13 cellular contexts compared by ENCODE assay signal in the genomic region with DNA sequence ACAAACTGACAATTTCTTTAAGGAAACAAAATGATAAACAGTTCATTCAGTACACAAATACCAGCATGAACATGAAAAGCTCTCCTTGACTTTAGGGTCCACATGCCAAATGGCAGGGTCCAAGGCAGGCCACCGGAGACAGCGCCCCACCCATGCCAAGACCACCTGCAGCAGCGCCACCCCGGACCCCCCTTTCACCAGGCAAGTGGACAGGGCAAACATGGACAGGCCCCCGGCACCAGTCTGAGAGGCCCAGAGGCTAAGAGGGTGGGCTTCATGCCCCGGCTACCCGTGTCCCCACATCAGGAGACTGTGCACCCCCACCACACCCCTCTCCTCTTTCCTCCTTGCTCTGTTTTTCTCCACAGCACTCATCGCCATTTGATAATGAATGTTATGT. TPM values are rescaled to one million over a fixed set of nuclear protein-coding genes. Genes with fewer than 3 reads are reported as not detected.
DNase-seq lines count a peak whose midpoint lies in the region; ATAC-seq, FAIRE-seq and TF ChIP-seq lines count a peak whose summit lies in the region.
"Had no signal": no experiment of that assay in that cellular context is flagged by ENCODE, and none has a peak within 500 bp of the region (broad histone marks: within the 10 kb centered on the region; RNA-seq: fewer than 3 reads in every experiment).

No MANE protein-coding gene starts in this region.

- H3K4me1 ChIP-seq in GM23338 (ENCODE audit: insufficient read depth) (peaks cover 44% of the 10 kb centered on the region), H1 (replicated peaks in 1 of 4; ENCODE audit: control insufficient read depth in 3 of 4, insufficient read depth in 4 of 4, low read length in 3 of 4) (peaks cover 10 to 30% (median 22%) of the 10 kb centered on the region in 4 experiments), spleen (peaks cover 19 to 48% (median 36%) of the 10 kb centered on the region in 6 donors)

- no peak overlapping the region for H4K8ac ChIP-seq in H1 (ENCODE audit: extremely low read depth, insufficient read depth, low read length)

- no peak overlapping the region for H2BK5ac ChIP-seq in H1 (ENCODE audit: low read depth, low read length)

- WGBS in H1 (ENCODE audit: extremely low coverage in 1 of 2, insufficient coverage in 1 of 2, insufficient read length in 1 of 2, insufficient replicate concordance in 2 of 2, low coverage in 1 of 2, low lambda C conversion rate in 2 of 2, missing lambda C conversion rate in 1 of 2), 2 experiments, result 92% methylated on average over 8 of the region's 8 CpGs; no CpG with 5 or more reads in 1 of the 2 experiments
- WGBS in spleen, 5 donors, result 87 to 95% (median 94%) methylated on average over 8 of the region's 8 CpGs

- H3K9me3 Mint-ChIP-seq in GM23338 (no peaks in the 10 kb centered on the region), nephron progenitor cell (no peaks in the 10 kb centered on the region)

- H3K18ac ChIP-seq in H1 (ENCODE audit: extremely low read depth, low read length), result no peak overlapping the region

- DNase-seq in GM23338 (ENCODE audit: low spot score) (no peak), H1 (ENCODE audit: low read depth in 1 of 2, low spot score in 2 of 2) (no peak), nephron progenitor cell (no peak), spleen (peak; percentile 59), epidermal melanocyte (ENCODE audit: insufficient read length, low spot score) (no peak), A172 (ENCODE audit: low spot score) (no peak)
- DNase-seq in stimulated activated naive CD4-positive, alpha-beta T cell (lab: John Stamatoyannopoulos, UW), result no peak
- DNase-seq: DMS53, IMR-90 had no signal

- CTCF ChIA-PET in H1 (lab: Charles Lee; ENCODE audit: partially characterized antibody), result interaction anchor here (1.2 to 9.2 kb wide), 6 partner anchors 6 to 84 kb away, joined by 4 to 48 read pairs (median 7); partner anchors contain the start of gene ASGR2

- no peak for TF ChIP-seq RAD21 in H1 (IDR thresholded peaks at IDR 0.05 in 1 of 2, conservative IDR thresholded peaks at IDR 0.05 in 1 of 2; ENCODE audit: low read depth in 2 of 2, low read length in 2 of 2)

- H3K36me3 ChIP-seq in GM23338 (ENCODE audit: insufficient read depth), result no peaks in the 10 kb centered on the region
- no peaks in the 10 kb centered on the region for H3K36me3 ChIP-seq in H1 (ENCODE audit: control insufficient read depth in 2 of 4, insufficient read depth in 4 of 4, low read length in 3 of 4)
- no peaks in the 10 kb centered on the region for H3K36me3 ChIP-seq in spleen

- peaks cover 52% of the 10 kb centered on the region for H3K4me1 Mint-ChIP-seq in GM23338
- peaks cover 51% of the 10 kb centered on the region for H3K4me1 Mint-ChIP-seq in nephron progenitor cell

- H3K27me3 Mint-ChIP-seq in GM23338 (ENCODE audit: insufficient read depth, low read depth, poor library complexity), result peaks cover 21% of the 10 kb centered on the region
- peaks cover 6% of the 10 kb centered on the region for H3K27me3 Mint-ChIP-seq in nephron progenitor cell (ENCODE audit: low read depth, poor library complexity)

- H3K4me3 ChIP-seq in GM23338 (no peak overlapping the region), H1 (ENCODE audit: extremely low read depth in 1 of 4, insufficient read depth in 2 of 4, low read depth in 3 of 4, low read length in 4 of 4) (no peak overlapping the region), spleen (no peak overlapping the region)

- H3K14ac ChIP-seq in H1 (ENCODE audit: insufficient read length), result no peak overlapping the region

- ATAC-seq in GM23338, result no peak

- no peak for TF ChIP-seq CTCF in GM23338 (conservative IDR thresholded peaks at IDR 0.05; ENCODE audit: low read depth in 2 of 2)
- no peak for TF ChIP-seq CTCF in H1 (IDR thresholded peaks at IDR 0.05; ENCODE audit: control extremely low read depth in 1 of 3, insufficient read depth in 1 of 3, low read depth in 1 of 3, low read length in 3 of 3)
- TF ChIP-seq CTCF in nephron progenitor cell (IDR thresholded peaks at IDR 0.05), result no peak
- TF ChIP-seq CTCF in spleen (IDR thresholded peaks at IDR 0.05 in 8 of 11, conservative IDR thresholded peaks at IDR 0.05 in 3 of 11), result no peak

- H3K9me2 ChIP-seq in GM23338 (ENCODE audit: insufficient read depth), result no peaks in the 10 kb centered on the region

- H3K23me2 ChIP-seq in H1 (ENCODE audit: low read depth, low read length), result no peaks in the 10 kb centered on the region

- no peak for FAIRE-seq in H1 (lab: Jason Lieb, UNC)

- H3K4me2 ChIP-seq in GM23338 (peak overlapping the region; percentile 69; the same call in 1 of the 2 replicates), H1 (ENCODE audit: insufficient read depth in 1 of 2, low read depth in 2 of 2, low read length in 2 of 2) (peak overlapping the region in 1 of 2 experiments; percentile 18; a peak in 1 of 4 replicates)

- H3K23ac ChIP-seq in H1 (ENCODE audit: insufficient read length), result no peak overlapping the region

- peak overlapping the region; percentile 72 for H3K27ac Mint-ChIP-seq in GM23338
- H3K27ac Mint-ChIP-seq in nephron progenitor cell, result peak overlapping the region; percentile 41

- intact Hi-C loops in spleen (cut with DNase I; ENCODE audit: low total_unique reads), result no loop called here

- H2BK120ac ChIP-seq in H1 (replicated peaks; ENCODE audit: low read depth, low read length), result no peak overlapping the region

- TF ChIP-seq EP300 in H1 (IDR thresholded peaks at IDR 0.05; ENCODE audit: borderline replicate concordance in 1 of 2, low read depth in 2 of 2, low read length in 2 of 2), result no peak

- H2BK15ac ChIP-seq in H1 (ENCODE audit: low read length), result peak overlapping the region; percentile 83; the same call in 1 of the 2 replicates

- H3K27ac ChIP-seq in GM23338 (ENCODE audit: low read depth) (no peak overlapping the region), H1 (ENCODE audit: low read depth, low read length) (no peak overlapping the region), spleen (no peak overlapping the region)

- no peaks in the 10 kb centered on the region for H3K79me2 ChIP-seq in GM23338 (replicated peaks; ENCODE audit: insufficient read depth)
- no peaks in the 10 kb centered on the region for H3K79me2 ChIP-seq in H1 (ENCODE audit: control insufficient read depth in 1 of 2, insufficient read depth in 2 of 2, low read length in 2 of 2)

- H4K91ac ChIP-seq in H1 (replicated peaks; ENCODE audit: insufficient read length, low read length), result no peak overlapping the region

- H2AK5ac ChIP-seq in H1 (ENCODE audit: low read depth, low read length), result no peak overlapping the region

- H3K9me3 ChIP-seq in H1 (ENCODE audit: insufficient read depth in 2 of 2, low read depth in 1 of 2, low read length in 1 of 2), result no peaks in the 10 kb centered on the region
- no peaks in the 10 kb centered on the region for H3K9me3 ChIP-seq in spleen

- H3K79me1 ChIP-seq in H1 (ENCODE audit: low read depth, low read length), result no peaks in the 10 kb centered on the region

- no peaks in the 10 kb centered on the region for H3K36me3 Mint-ChIP-seq in GM23338 (ENCODE audit: low read depth)
- no peaks in the 10 kb centered on the region for H3K36me3 Mint-ChIP-seq in nephron progenitor cell (ENCODE audit: low read depth)

- peaks cover 9% of the 10 kb centered on the region for H3K27me3 ChIP-seq in GM23338 (ENCODE audit: insufficient read depth)
- no peaks in the 10 kb centered on the region; a peak in 1 of 7 replicates for H3K27me3 ChIP-seq in H1 (replicated peaks in 1 of 4; ENCODE audit: control insufficient read depth in 3 of 4, extremely low read depth in 1 of 4, insufficient read depth in 3 of 4, low read length in 3 of 4)
- H3K27me3 ChIP-seq in spleen (replicated peaks in 1 of 7), result no peaks in the 10 kb centered on the region

- no peak overlapping the region for H4K5ac ChIP-seq in H1 (ENCODE audit: insufficient read length, low read depth, low read length)

- POLR2A ChIA-PET in H1 (lab: Charles Lee; ENCODE audit: partially characterized antibody), result interaction anchor here (0.7 kb wide), 2 partner anchors 12 to 181 kb away, joined by 3 to 4 read pairs; no protein-coding TSS in a partner anchor

- H2AFZ ChIP-seq in GM23338 (peak overlapping the region; percentile 81), H1 (ENCODE audit: low read length) (no peak overlapping the region)

- H3K56ac ChIP-seq in H1 (replicated peaks; ENCODE audit: insufficient read length, low read depth, low read length), result no peak overlapping the region

- no peak overlapping the region for H3K4ac ChIP-seq in H1 (replicated peaks; ENCODE audit: insufficient read length, low read depth, low read length)

- peaks cover 21% of the 10 kb centered on the region for H3F3A ChIP-seq in GM23338 (replicated peaks; ENCODE audit: low read depth)

- no peaks in the 10 kb centered on the region for H4K20me1 ChIP-seq in GM23338 (replicated peaks; ENCODE audit: insufficient read depth)
- H4K20me1 ChIP-seq in H1 (replicated peaks in 1 of 2; ENCODE audit: control insufficient read depth in 1 of 2, insufficient read depth in 2 of 2, low read length in 2 of 2), result no peaks in the 10 kb centered on the region

- no peak overlapping the region for H3K9ac ChIP-seq in H1 (replicated peaks in 1 of 4; ENCODE audit: extremely low read depth in 1 of 4, low read depth in 3 of 4, low read length in 3 of 4)

- no peak overlapping the region for H3K4me3 Mint-ChIP-seq in GM23338
- H3K4me3 Mint-ChIP-seq in nephron progenitor cell, result no peak overlapping the region

- no peak overlapping the region for H2BK20ac ChIP-seq in H1 (ENCODE audit: low read length)

- no peak for TF ChIP-seq POLR2A in H1 (IDR thresholded peaks at IDR 0.05; ENCODE audit: control extremely low read depth in 1 of 2, low read depth in 2 of 2, low read length in 2 of 2)
- no peak for TF ChIP-seq POLR2A in spleen (IDR thresholded peaks at IDR 0.05)

- peak overlapping the region; percentile 90; the same call in 1 of the 2 replicates for H2BK12ac ChIP-seq in H1 (ENCODE audit: low read depth, low read length)

RNA-seq across cellular contexts. Expression of gene ASGR2, which starts 14.7 kb away (rescaled TPM):
- total RNA-seq in GM23338 (2014; rRNA removed; shearing (Covaris generic)), result 0.97 TPM in 1 of 2 replicates, not detected in the other
- polyA plus RNA-seq in GM23338 (2016; fragmentation: Nextera tagmentation; extraction: Ambion mirVana) (not detected in 2 replicates), H1 (2011; rRNA removed) (0.61 and 0.91 TPM in 2 replicates), spleen (10 to 100 TPM in 1 of 3 donors, 1 to 10 TPM in 2; 2.3 to 35.1 (median 8.8) TPM)
- not detected in 2 replicates for total RNA-seq in H1 (2021; fragmentation: NEBNext Ultra II Directional; extraction: Animal tissue kit (Norgen Biotek cat#: 25700))
- polyA plus RNA-seq in H1 (2011; cell fraction: cytosol; rRNA removed), result 0.49 TPM
- polyA plus RNA-seq in H1 (2011; cell fraction: nucleus; rRNA removed), result 0.51 TPM
- polyA plus RNA-seq in H1 (2012, experiment 1 of 2), result 0.52 to 0.74 TPM (median 0.57 TPM) in 3 of 4 replicates, not detected in the other
- not detected for polyA plus RNA-seq in H1 (2012, experiment 2 of 2)
- polyA plus RNA-seq in H1 (2013, experiment 1 of 2), result 0.20 TPM
- polyA plus RNA-seq in H1 (2013, experiment 2 of 2), result 0.11 TPM
- not detected in 2 replicates for polyA minus RNA-seq in H1 (2011; rRNA and poly(A)+ RNA removed)
- not detected for polyA minus RNA-seq in H1 (2011; cell fraction: cytosol; rRNA and poly(A)+ RNA removed)
- not detected for polyA minus RNA-seq in H1 (2011; cell fraction: nucleus; rRNA and poly(A)+ RNA removed)
- 10 to 100 TPM in 2 of 7 donors, 1 to 10 TPM in 4, not detected in 1; 2.4 to 10.5 (median 6.2) TPM for total RNA-seq in spleen
- not detected in 2 replicates for total RNA-seq in A172 (2014; rRNA removed; shearing (Covaris generic))
- total RNA-seq: A673, H7, HT-29, IMR-90 had no signal
- polyA plus RNA-seq: BJ, IMR-90 had no signal

RNA-seq across cellular contexts. Expression of gene CLEC10A, which starts 49.3 kb away (rescaled TPM):
- total RNA-seq in GM23338 (2014; rRNA removed; shearing (Covaris generic)), result not detected in 2 replicates
- polyA plus RNA-seq in GM23338 (2016; fragmentation: Nextera tagmentation; extraction: Ambion mirVana) (not detected in 2 replicates), H1 (2011; rRNA removed) (0.17 TPM in 1 of 2 replicates, not detected in the other), spleen (10 to 100 TPM in 1 of 3 donors, 1 to 10 TPM in 2; 2.2 to 22.2 (median 6.3) TPM)
- total RNA-seq in H1 (2021; fragmentation: NEBNext Ultra II Directional; extraction: Animal tissue kit (Norgen Biotek cat#: 25700)), result not detected in 2 replicates
- not detected for polyA plus RNA-seq in H1 (2011; cell fraction: cytosol; rRNA removed)
- not detected for polyA plus RNA-seq in H1 (2011; cell fraction: nucleus; rRNA removed)
- not detected in 4 replicates for polyA plus RNA-seq in H1 (2012, experiment 1 of 2)
- polyA plus RNA-seq in H1 (2012, experiment 2 of 2), result not detected
- not detected for polyA plus RNA-seq in H1 (2013, experiment 1 of 2)
- polyA plus RNA-seq in H1 (2013, experiment 2 of 2), result not detected
- not detected in 2 replicates for polyA minus RNA-seq in H1 (2011; rRNA and poly(A)+ RNA removed)
- not detected for polyA minus RNA-seq in H1 (2011; cell fraction: cytosol; rRNA and poly(A)+ RNA removed)
- polyA minus RNA-seq in H1 (2011; cell fraction: nucleus; rRNA and poly(A)+ RNA removed), result not detected
- 10 to 100 TPM in 2 of 7 donors, 1 to 10 TPM in 4, under 1 TPM in 1; 0.85 to 19.5 (median 7.1) TPM for total RNA-seq in spleen
- not detected in 2 replicates for total RNA-seq in A172 (2014; rRNA removed; shearing (Covaris generic))
- total RNA-seq: A673, H7, HT-29, IMR-90 had no signal
- polyA plus RNA-seq: BJ, IMR-90 had no signal

RNA-seq across cellular contexts. Expression of gene ASGR1, which starts 49.9 kb away (rescaled TPM):
- 5.3 and 9.0 TPM in 2 replicates for total RNA-seq in GM23338 (2014; rRNA removed; shearing (Covaris generic))
- polyA plus RNA-seq in GM23338 (2016; fragmentation: Nextera tagmentation; extraction: Ambion mirVana) (5.9 and 8.3 TPM in 2 replicates), H1 (2011; rRNA removed) (14.5 and 16.1 TPM in 2 replicates), spleen (10 to 100 TPM in 1 of 3 donors, 1 to 10 TPM in 2; 1.3 to 10.2 (median 6.4) TPM)
- 8.6 and 10.8 TPM in 2 replicates for total RNA-seq in H1 (2021; fragmentation: NEBNext Ultra II Directional; extraction: Animal tissue kit (Norgen Biotek cat#: 25700))
- 16.1 TPM for polyA plus RNA-seq in H1 (2011; cell fraction: cytosol; rRNA removed)
- polyA plus RNA-seq in H1 (2011; cell fraction: nucleus; rRNA removed), result 29.5 TPM
- 7.0 to 16.3 TPM (median 14.5 TPM) in 4 replicates for polyA plus RNA-seq in H1 (2012, experiment 1 of 2)
- polyA plus RNA-seq in H1 (2012, experiment 2 of 2), result 11.2 TPM
- polyA plus RNA-seq in H1 (2013, experiment 1 of 2), result 9.1 TPM
- polyA plus RNA-seq in H1 (2013, experiment 2 of 2), result 8.6 TPM
- 3.9 and 4.1 TPM in 2 replicates for polyA minus RNA-seq in H1 (2011; rRNA and poly(A)+ RNA removed)
- 5.0 TPM for polyA minus RNA-seq in H1 (2011; cell fraction: cytosol; rRNA and poly(A)+ RNA removed)
- 4.8 TPM for polyA minus RNA-seq in H1 (2011; cell fraction: nucleus; rRNA and poly(A)+ RNA removed)
- total RNA-seq in spleen, result 1 to 10 TPM; 1.5 to 7.2 (median 3.7) TPM
- total RNA-seq in A172 (2014; rRNA removed; shearing (Covaris generic)), result 0.86 and 0.98 TPM in 2 replicates
- total RNA-seq: HT-29 had no signal
